In genomic region chr10:75695994-75696393, GRCh38 we compare ENCODE assay signal across 32 cellular contexts.
"Had no signal": no experiment of that assay in that cellular context is flagged by ENCODE, and none has a peak within 500 bp of the region (broad histone marks: within the 10 kb centered on the region; RNA-seq: fewer than 3 reads in every experiment).

No MANE protein-coding gene starts in this region.

- DNase-seq: Karpas-422, MG63, MM.1S, NCI-H1048, NCI-H1092, NCI-H1092 treated with DMSO at 0.1 percent for 48 hours, NCI-H1105, NCI-H1105 treated with DMSO at 0.1 percent for 48 hours, NCI-H1417, NCI-H1417 treated with DMSO at 0.1 percent for 48 hours, NCI-H1436, NCI-H1436 treated with DMSO at 0.1 percent for 48 hours, NCI-H146, NCI-H1694, NCI-H1694 treated with DMSO at 0.1 percent for 48 hours, NCI-H187, NCI-H187 treated with DMSO at 0.1 percent for 48 hours, NCI-H1930, NCI-H2029, NCI-H2029 treated with DMSO at 0.1 percent for 48 hours, NCI-H2081, NCI-H2081 treated with DMSO at 0.1 percent for 48 hours, NCI-H2107, NCI-H2171, NCI-H2171 treated with DMSO at 0.1 percent for 48 hours, NCI-H2227 treated with DMSO at 0.1 percent for 48 hours, NCI-H226, NCI-H345, NCI-H446, NCI-H446 treated with DMSO at 0.1 percent for 48 hours, NCI-H510A, NCI-H510A treated with DMSO at 0.1 percent for 48 hours had no signal

- H3K36me3 ChIP-seq: MG63 had no signal

- H3K9me3 ChIP-seq: MG63 had no signal

- H3K27me3 ChIP-seq: MG63 had no signal

- H3K4me3 ChIP-seq: MG63 had no signal
